In genomic region chr14:95442016-95442632, GRCh38 we compare ENCODE assay signal across 1 cellular context.
TF ChIP-seq lines count a peak whose summit lies in the region.

No MANE protein-coding gene starts in this region.

TF ChIP-seq in SK-N-SH treated with all-trans-retinoic acid at 6 μM for 48 hours, 23 proteins besides CTCF, POLR2A, EP300 and RAD21:
- TF ChIP-seq, protein P1, sequence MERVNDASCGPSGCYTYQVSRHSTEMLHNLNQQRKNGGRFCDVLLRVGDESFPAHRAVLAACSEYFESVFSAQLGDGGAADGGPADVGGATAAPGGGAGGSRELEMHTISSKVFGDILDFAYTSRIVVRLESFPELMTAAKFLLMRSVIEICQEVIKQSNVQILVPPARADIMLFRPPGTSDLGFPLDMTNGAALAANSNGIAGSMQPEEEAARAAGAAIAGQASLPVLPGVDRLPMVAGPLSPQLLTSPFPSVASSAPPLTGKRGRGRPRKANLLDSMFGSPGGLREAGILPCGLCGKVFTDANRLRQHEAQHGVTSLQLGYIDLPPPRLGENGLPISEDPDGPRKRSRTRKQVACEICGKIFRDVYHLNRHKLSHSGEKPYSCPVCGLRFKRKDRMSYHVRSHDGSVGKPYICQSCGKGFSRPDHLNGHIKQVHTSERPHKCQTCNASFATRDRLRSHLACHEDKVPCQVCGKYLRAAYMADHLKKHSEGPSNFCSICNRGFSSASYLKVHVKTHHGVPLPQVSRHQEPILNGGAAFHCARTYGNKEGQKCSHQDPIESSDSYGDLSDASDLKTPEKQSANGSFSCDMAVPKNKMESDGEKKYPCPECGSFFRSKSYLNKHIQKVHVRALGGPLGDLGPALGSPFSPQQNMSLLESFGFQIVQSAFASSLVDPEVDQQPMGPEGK (CRISPR knock-in tag; IDR thresholded peaks at IDR 0.05; ENCODE audit: borderline replicate concordance) = no peak
- TF ChIP-seq, protein P2, sequence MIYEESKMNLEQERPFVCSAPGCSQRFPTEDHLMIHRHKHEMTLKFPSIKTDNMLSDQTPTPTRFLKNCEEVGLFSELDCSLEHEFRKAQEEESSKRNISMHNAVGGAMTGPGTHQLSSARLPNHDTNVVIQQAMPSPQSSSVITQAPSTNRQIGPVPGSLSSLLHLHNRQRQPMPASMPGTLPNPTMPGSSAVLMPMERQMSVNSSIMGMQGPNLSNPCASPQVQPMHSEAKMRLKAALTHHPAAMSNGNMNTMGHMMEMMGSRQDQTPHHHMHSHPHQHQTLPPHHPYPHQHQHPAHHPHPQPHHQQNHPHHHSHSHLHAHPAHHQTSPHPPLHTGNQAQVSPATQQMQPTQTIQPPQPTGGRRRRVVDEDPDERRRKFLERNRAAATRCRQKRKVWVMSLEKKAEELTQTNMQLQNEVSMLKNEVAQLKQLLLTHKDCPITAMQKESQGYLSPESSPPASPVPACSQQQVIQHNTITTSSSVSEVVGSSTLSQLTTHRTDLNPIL (CRISPR knock-in tag; IDR thresholded peaks at IDR 0.05; ENCODE audit: low read depth) = no peak
- TF ChIP-seq ARNTL (CRISPR knock-in tag; IDR thresholded peaks at IDR 0.05; ENCODE audit: borderline replicate concordance, low read depth) (no peak), ZNF8 (CRISPR knock-in tag; IDR thresholded peaks at IDR 0.05) (no peak), SNAI2 (CRISPR knock-in tag; IDR thresholded peaks at IDR 0.05) (no peak), OSR1 (CRISPR knock-in tag; IDR thresholded peaks at IDR 0.05) (no peak), TCF4 (CRISPR knock-in tag; IDR thresholded peaks at IDR 0.05; ENCODE audit: borderline replicate concordance) (no peak), PPARA (CRISPR knock-in tag; IDR thresholded peaks at IDR 0.05; ENCODE audit: borderline replicate concordance) (no peak), BACH2 (CRISPR knock-in tag; IDR thresholded peaks at IDR 0.05; ENCODE audit: borderline replicate concordance) (no peak), GLIS3 (CRISPR knock-in tag; IDR thresholded peaks at IDR 0.05) (no peak), CSRNP3 (CRISPR knock-in tag; IDR thresholded peaks at IDR 0.05) (no peak), TOX (CRISPR knock-in tag; IDR thresholded peaks at IDR 0.05; ENCODE audit: borderline replicate concordance) (no peak), ZNF565 (CRISPR knock-in tag; conservative IDR thresholded peaks at IDR 0.05; ENCODE audit: low read depth) (no peak)
